Comparison of ENCODE assay signal across 8 cellular contexts in the genomic region with DNA sequence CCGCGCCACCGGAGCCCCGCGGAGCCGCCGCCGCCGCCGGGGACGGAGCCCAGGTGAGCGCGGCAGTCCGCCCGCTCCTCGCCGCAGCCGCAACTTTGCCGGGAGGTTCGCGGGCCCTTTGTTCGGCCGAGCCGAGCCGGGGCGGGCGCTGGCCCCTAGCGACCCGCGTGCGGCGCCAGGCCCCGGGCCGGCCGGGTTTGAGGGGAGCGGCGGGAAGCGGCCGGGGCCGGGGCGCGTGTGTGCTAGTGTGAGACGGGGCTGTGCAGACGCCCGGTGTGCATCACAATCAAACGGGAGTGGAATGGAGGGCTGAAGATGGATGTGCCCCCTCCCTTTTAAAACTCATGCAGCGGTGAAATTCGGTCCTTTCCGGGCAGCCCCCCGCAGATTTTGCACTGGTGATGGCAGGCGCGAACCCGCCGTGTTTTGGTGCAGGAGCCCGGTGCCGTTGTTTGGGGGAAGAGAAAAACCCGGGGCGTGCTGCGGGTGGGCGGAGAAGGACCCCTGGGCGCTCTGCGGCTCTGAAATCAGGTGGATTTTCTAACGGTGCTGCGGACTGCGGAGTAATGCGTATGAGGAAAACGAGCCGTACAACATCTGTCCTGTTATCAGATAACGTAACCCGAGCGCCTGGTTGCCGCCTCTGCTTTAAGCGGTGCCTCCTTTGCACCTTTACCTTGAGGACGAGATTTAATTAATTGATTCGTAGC. TPM values are rescaled to one million over a fixed set of nuclear protein-coding genes. Genes with fewer than 3 reads are reported as not detected.
A peak's percentile ranks its signal among the peaks of the same experiment; 100 is the strongest.
DNase-seq lines count a peak whose midpoint lies in the region; ATAC-seq, FAIRE-seq and TF ChIP-seq lines count a peak whose summit lies in the region.

No MANE protein-coding gene starts in this region.

- no peak for TF ChIP-seq POLR2A in GM12891 (IDR thresholded peaks at IDR 0.05; ENCODE audit: low read depth, low read length)

- H3K36me3 Mint-ChIP-seq in activated CD8-positive, alpha-beta T cell treated with anti-CD3 and anti-CD28 coated beads, Interleukin-2, amount 10 ng/mL, durations not matched to agents 7 days and 5 days (ENCODE audit: low read depth) = peaks cover 8% of the 10 kb centered on the region
- H3K36me3 Mint-ChIP-seq in natural killer cell treated with Interleukin-12 subunit alpha and Interleukin-12 subunit beta and Interleukin-15 and Interleukin-18, amount 100 ng/mL, for 72 hours = no peaks in the 10 kb centered on the region
- H3K36me3 Mint-ChIP-seq in type B pancreatic cell = peaks cover 4% of the 10 kb centered on the region

- CTCF ChIA-PET in activated CD8-positive, alpha-beta T cell treated with anti-CD3 and anti-CD28 coated beads, Interleukin-2, amount 10 ng/mL, durations not matched to agents 7 days and 5 days (lab: Charles Lee) = interaction anchor here (0.8 to 2.3 kb wide), 5 partner anchors 12 to 122 kb away, joined by 3 to 8 read pairs (median 3); no protein-coding TSS in a partner anchor

- no peak for TF ChIP-seq CTCF in LNCaP clone FGC (IDR thresholded peaks at IDR 0.05; ENCODE audit: control insufficient read depth, extremely low read depth, insufficient read depth)
- TF ChIP-seq CTCF in epithelial cell of proximal tubule (conservative IDR thresholded peaks at IDR 0.05; ENCODE audit: low read depth, low read length) = no peak
- no peak for TF ChIP-seq CTCF in type B pancreatic cell (conservative IDR thresholded peaks at IDR 0.05)

- DNase-seq in GM12891 (ENCODE audit: insufficient read length, low spot score) (peak; percentile 39), LNCaP clone FGC (ENCODE audit: low read depth) (no peak), epithelial cell of proximal tubule (ENCODE audit: low read depth) (no peak), type B pancreatic cell (ENCODE audit: extremely low spot score, unreplicated experiment) (no peak)
- peak; percentile 58 for DNase-seq in activated CD8-positive, alpha-beta T cell treated with anti-CD3 and anti-CD28 coated beads, Interleukin-2, amount 10 ng/mL, durations not matched to agents 7 days and 5 days
- DNase-seq in natural killer cell treated with Interleukin-12 subunit alpha and Interleukin-12 subunit beta and Interleukin-15 and Interleukin-18, amount 100 ng/mL, for 72 hours (ENCODE audit: low spot score) = no peak

- no peak for FAIRE-seq in GM12891 (lab: Jason Lieb, UNC)

- peak overlapping the region; percentile 79 for H3K27ac Mint-ChIP-seq in activated CD8-positive, alpha-beta T cell treated with anti-CD3 and anti-CD28 coated beads, Interleukin-2, amount 10 ng/mL, durations not matched to agents 7 days and 5 days
- H3K27ac Mint-ChIP-seq in natural killer cell treated with Interleukin-12 subunit alpha and Interleukin-12 subunit beta and Interleukin-15 and Interleukin-18, amount 100 ng/mL, for 72 hours = peak overlapping the region; percentile 47 to 79
- peak overlapping the region; percentile 87 for H3K27ac Mint-ChIP-seq in type B pancreatic cell

- peaks cover 21% of the 10 kb centered on the region for H3K27me3 Mint-ChIP-seq in activated CD8-positive, alpha-beta T cell treated with anti-CD3 and anti-CD28 coated beads, Interleukin-2, amount 10 ng/mL, durations not matched to agents 7 days and 5 days (ENCODE audit: low read depth)
- H3K27me3 Mint-ChIP-seq in natural killer cell treated with Interleukin-12 subunit alpha and Interleukin-12 subunit beta and Interleukin-15 and Interleukin-18, amount 100 ng/mL, for 72 hours = no peaks in the 10 kb centered on the region
- H3K27me3 Mint-ChIP-seq in type B pancreatic cell = peaks cover 53% of the 10 kb centered on the region

- H3K9me3 Mint-ChIP-seq in activated CD8-positive, alpha-beta T cell treated with anti-CD3 and anti-CD28 coated beads, Interleukin-2, amount 10 ng/mL, durations not matched to agents 7 days and 5 days (ENCODE audit: insufficient read depth) = no peaks in the 10 kb centered on the region
- H3K9me3 Mint-ChIP-seq in natural killer cell treated with Interleukin-12 subunit alpha and Interleukin-12 subunit beta and Interleukin-15 and Interleukin-18, amount 100 ng/mL, for 72 hours = no peaks in the 10 kb centered on the region
- H3K9me3 Mint-ChIP-seq in type B pancreatic cell = no peaks in the 10 kb centered on the region

- H3K4me3 Mint-ChIP-seq in activated CD8-positive, alpha-beta T cell treated with anti-CD3 and anti-CD28 coated beads, Interleukin-2, amount 10 ng/mL, durations not matched to agents 7 days and 5 days = peak overlapping the region; percentile 92
- H3K4me3 Mint-ChIP-seq in natural killer cell treated with Interleukin-12 subunit alpha and Interleukin-12 subunit beta and Interleukin-15 and Interleukin-18, amount 100 ng/mL, for 72 hours = peak overlapping the region; percentile 94
- peak overlapping the region; percentile 94 for H3K4me3 Mint-ChIP-seq in type B pancreatic cell

- peak overlapping the region; percentile 62 for H3K4me3 ChIP-seq in LNCaP clone FGC (ENCODE audit: low read depth, low read length)
- peak overlapping the region; percentile 61 for H3K4me3 ChIP-seq in epithelial cell of proximal tubule (ENCODE audit: low read depth, low read length)

- POLR2A ChIA-PET in activated CD8-positive, alpha-beta T cell treated with anti-CD3 and anti-CD28 coated beads, Interleukin-2, amount 10 ng/mL, durations not matched to agents 7 days and 5 days (lab: Charles Lee) = interaction anchor here (0.9 to 2.4 kb wide), 7 partner anchors 32 to 350 kb away, joined by 3 to 34 read pairs (median 7); no protein-coding TSS in a partner anchor

- ATAC-seq in activated CD8-positive, alpha-beta T cell treated with anti-CD3 and anti-CD28 coated beads, Interleukin-2, amount 10 ng/mL, durations not matched to agents 7 days and 5 days = peak; percentile 0
- ATAC-seq in natural killer cell treated with Interleukin-12 subunit alpha and Interleukin-12 subunit beta and Interleukin-15 and Interleukin-18, amount 100 ng/mL, for 72 hours = peak in 1 of 2 donors; percentile 2
- ATAC-seq in GM18873 (IDR thresholded peaks at IDR 0.05; ENCODE audit: low FRiP score, unreplicated experiment) (no peak), GM21825 (IDR thresholded peaks at IDR 0.05; ENCODE audit: unreplicated experiment) (no peak)

- H3K4me1 Mint-ChIP-seq in activated CD8-positive, alpha-beta T cell treated with anti-CD3 and anti-CD28 coated beads, Interleukin-2, amount 10 ng/mL, durations not matched to agents 7 days and 5 days (ENCODE audit: low read depth) = peaks cover 48% of the 10 kb centered on the region
- H3K4me1 Mint-ChIP-seq in natural killer cell treated with Interleukin-12 subunit alpha and Interleukin-12 subunit beta and Interleukin-15 and Interleukin-18, amount 100 ng/mL, for 72 hours (ENCODE audit: low read depth in 2 of 2) = peaks cover 43 to 50% of the 10 kb centered on the region in 2 donors
- H3K4me1 Mint-ChIP-seq in type B pancreatic cell (ENCODE audit: unreplicated experiment) = peaks cover 29% of the 10 kb centered on the region

TF ChIP-seq in GM12891, 5 proteins besides CTCF, POLR2A, EP300 and RAD21:
- TF ChIP-seq TAF1 (IDR thresholded peaks at IDR 0.05; ENCODE audit: low read depth, low read length) (no peak), POLR2AphosphoS5 (IDR thresholded peaks at IDR 0.05; ENCODE audit: low read depth, low read length) (no peak), POU2F2 (IDR thresholded peaks at IDR 0.05; ENCODE audit: low read depth, low read length) (no peak), PAX5 (IDR thresholded peaks at IDR 0.05; ENCODE audit: insufficient read depth, low read length, severe bottlenecking) (no peak), SPI1 (IDR thresholded peaks at IDR 0.05; ENCODE audit: low read depth, low read length) (no peak)

RNA-seq across cellular contexts. Expression of gene TNRC6C, which starts 0.9 kb away (rescaled TPM):
- 0.47 TPM for polyA plus RNA-seq in GM12891 (2012; ENCODE audit: low read depth, missing spikeins)
- 10 to 100 TPM; 33.3 to 36.2 TPM for total RNA-seq in activated CD8-positive, alpha-beta T cell treated with anti-CD3 and anti-CD28 coated beads, Interleukin-2, amount 10 ng/mL, durations not matched to agents 7 days and 5 days
- total RNA-seq in epithelial cell of proximal tubule (2.8 and 5.3 TPM in 2 replicates), type B pancreatic cell (ENCODE audit: low replicate concordance) (14.7 and 36.7 TPM in 2 replicates)
- total RNA-seq in natural killer cell treated with Interleukin-12 subunit alpha and Interleukin-12 subunit beta and Interleukin-15 and Interleukin-18, amount 100 ng/mL, for 72 hours = 10 to 100 TPM; 28.1 to 32.1 TPM

Comparison
In these comparisons a context has a peak if more than half of its experiments do, and no peak if none do; other contexts are left out.
1. DNase-seq: peak in GM12891 (single experiment) and activated CD8-positive, alpha-beta T cell treated with anti-CD3 and anti-CD28 coated beads, Interleukin-2, amount 10 ng/mL, durations not matched to agents 7 days and 5 days (single experiment); none in LNCaP clone FGC (single experiment), epithelial cell of proximal tubule (single experiment), natural killer cell treated with Interleukin-12 subunit alpha and Interleukin-12 subunit beta and Interleukin-15 and Interleukin-18, amount 100 ng/mL, for 72 hours (single experiment) and type B pancreatic cell (single experiment).
2. Peak in every context shown above with its lines, with median percentiles within 50 percentile points of each other: H3K27ac Mint-ChIP-seq and H3K4me3 Mint-ChIP-seq.